ENCODE assay signal across 21 cellular contexts in the genomic region with DNA sequence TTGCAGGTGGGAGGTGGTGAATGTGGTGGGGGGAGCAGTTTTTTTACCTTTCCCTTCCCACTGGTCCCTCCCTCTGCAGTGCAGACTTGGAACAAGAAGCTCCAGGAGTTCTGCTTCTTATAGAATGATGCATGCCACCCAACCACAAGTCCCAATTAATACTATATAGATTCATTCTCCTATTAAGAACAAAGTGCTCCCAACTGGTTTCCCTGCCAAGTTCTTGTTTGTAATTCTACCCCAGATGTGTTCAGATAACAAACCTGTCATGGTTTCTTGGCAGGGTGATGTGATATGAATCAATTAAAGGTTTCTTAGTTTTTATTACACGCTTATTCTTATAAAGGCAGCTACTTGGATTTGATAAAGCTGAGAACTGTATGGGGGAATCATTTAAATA.
"Had no signal": no experiment of that assay in that cellular context is flagged by ENCODE, and none has a peak within 500 bp of the region (broad histone marks: within the 10 kb centered on the region; RNA-seq: fewer than 3 reads in every experiment).

No MANE protein-coding gene starts in this region.

- ATAC-seq: activated CD8-positive, alpha-beta T cell treated with anti-CD3 and anti-CD28 coated beads, Interleukin-2, amount 10 ng/mL, durations not matched to agents 7 days and 5 days; esophagus mucosa; left ventricle myocardium superior; mucosa of descending colon; right lobe of liver; stimulated activated effector memory CD8-positive, alpha-beta T cell treated with anti-CD3 and anti-CD28 coated beads, Interleukin-12 subunit alpha, Interleukin-12 subunit beta, amount 100 ng/mL, for 72 hours had no signal

- H3K27me3 ChIP-seq: adrenal gland, ovary, right lobe of liver, upper lobe of left lung had no signal

- H3K27ac Mint-ChIP-seq: activated CD4-positive, alpha-beta T cell treated with anti-CD3 and anti-CD28 coated beads, Interleukin-2, amount 10 ng/mL, durations not matched to agents 7 days and 5 days; activated naive CD4-positive, alpha-beta T cell treated with anti-CD3 and anti-CD28 coated beads for 36 hours; activated T-cell treated with anti-CD3 and anti-CD28 coated beads, Interleukin-2, amount 50 U/mL, for 24 hours; memory B cell had no signal

- H3K36me3 ChIP-seq: ovary had no signal

- H3K4me3 ChIP-seq: adrenal gland, mucosa of descending colon, ovary, right lobe of liver, thoracic aorta, upper lobe of left lung had no signal

- DNase-seq: activated CD4-positive, alpha-beta T cell treated with anti-CD3 and anti-CD28 coated beads, Interleukin-2, amount 10 ng/mL, durations not matched to agents 7 days and 5 days; activated CD8-positive, alpha-beta T cell treated with anti-CD3 and anti-CD28 coated beads, Interleukin-2, amount 10 ng/mL, durations not matched to agents 7 days and 5 days; activated naive CD4-positive, alpha-beta T cell treated with anti-CD3 and anti-CD28 coated beads for 36 hours; activated T-cell treated with anti-CD3 and anti-CD28 coated beads, Interleukin-2, amount 50 U/mL, for 24 hours; adrenal gland; cerebellar nuclear complex; effector CD4-positive, alpha-beta T cell; left ventricle myocardium superior; mucosa of descending colon; naive B cell; ovary; right lobe of liver; small intestine; stimulated activated CD4-positive, alpha-beta T cell treated with anti-CD3 and anti-CD28 coated beads, Interleukin-4, amount 100 ng/mL, for 24 hours; T-helper 1 cell; T1000; upper lobe of left lung had no signal

- H3K4me3 Mint-ChIP-seq: activated CD4-positive, alpha-beta T cell treated with anti-CD3 and anti-CD28 coated beads, Interleukin-2, amount 10 ng/mL, durations not matched to agents 7 days and 5 days; activated CD8-positive, alpha-beta T cell treated with anti-CD3 and anti-CD28 coated beads, Interleukin-2, amount 10 ng/mL, durations not matched to agents 7 days and 5 days; activated naive CD4-positive, alpha-beta T cell treated with anti-CD3 and anti-CD28 coated beads for 36 hours; activated T-cell treated with anti-CD3 and anti-CD28 coated beads, Interleukin-2, amount 50 U/mL, for 24 hours; memory B cell; naive B cell; stimulated activated effector memory CD8-positive, alpha-beta T cell treated with anti-CD3 and anti-CD28 coated beads, Interleukin-12 subunit alpha, Interleukin-12 subunit beta, amount 100 ng/mL, for 72 hours had no signal

- H3K4me1 ChIP-seq: right lobe of liver, upper lobe of left lung had no signal

- H3K9me3 ChIP-seq: adrenal gland, mucosa of descending colon, right lobe of liver, thoracic aorta had no signal

- H3K27ac ChIP-seq: adrenal gland, ovary, right lobe of liver, thoracic aorta, upper lobe of left lung had no signal

- H3K27me3 Mint-ChIP-seq: activated CD4-positive, alpha-beta T cell treated with anti-CD3 and anti-CD28 coated beads, Interleukin-2, amount 10 ng/mL, durations not matched to agents 7 days and 5 days; activated T-cell treated with anti-CD3 and anti-CD28 coated beads, Interleukin-2, amount 50 U/mL, for 24 hours; memory B cell; naive B cell had no signal
